Comparison of ENCODE assay signal across 12 cellular contexts in the genomic region with DNA sequence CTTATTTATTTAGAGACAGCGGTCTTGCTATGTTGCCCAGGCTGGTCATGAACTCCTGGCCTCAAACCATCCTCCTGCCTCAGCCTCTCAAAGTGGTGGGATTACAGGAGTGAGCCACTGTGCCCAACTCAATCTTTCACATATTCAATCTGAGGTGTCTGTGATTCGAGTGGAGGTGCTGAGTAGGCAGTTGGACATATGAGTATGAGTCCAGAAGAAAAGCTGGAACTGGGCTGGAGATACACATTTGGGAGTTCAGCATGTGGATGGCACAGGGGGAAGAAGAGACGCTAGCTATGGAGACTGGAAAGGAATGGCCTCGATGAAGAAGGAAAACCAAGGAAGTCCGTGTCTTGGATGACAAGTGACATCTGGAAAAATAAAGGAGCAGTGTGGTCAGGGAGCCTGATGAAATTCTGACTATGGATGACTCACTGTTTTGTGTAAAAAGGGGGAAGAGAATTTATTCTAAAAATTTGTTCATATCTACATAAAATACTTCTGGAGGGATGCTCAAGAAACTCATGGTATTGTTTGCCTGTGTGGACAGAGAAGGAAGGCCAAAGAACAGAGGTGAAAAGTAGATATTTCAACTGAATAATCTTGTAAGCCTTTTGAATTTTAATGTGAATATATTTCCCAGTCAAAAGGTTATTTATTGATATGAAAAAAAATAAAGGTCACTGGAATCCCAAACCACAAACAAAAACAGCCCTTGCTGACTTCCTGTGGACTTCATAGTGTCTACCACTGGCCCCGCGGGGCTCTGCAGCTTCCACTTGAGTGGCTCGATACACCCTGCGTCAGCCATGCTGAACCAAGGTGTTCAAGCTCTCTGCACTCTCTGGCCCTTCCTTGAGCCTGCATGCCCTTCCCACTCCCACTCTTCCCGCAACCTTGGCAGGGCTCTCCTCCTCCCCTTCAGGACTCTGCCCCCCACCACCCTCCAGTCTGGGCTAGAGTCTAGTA. TPM values are rescaled to one million over a fixed set of nuclear protein-coding genes. Genes with fewer than 3 reads are reported as not detected.
A peak's percentile ranks its signal among the peaks of the same experiment; 100 is the strongest.
DNase-seq lines count a peak whose midpoint lies in the region; ATAC-seq, FAIRE-seq and TF ChIP-seq lines count a peak whose summit lies in the region.
"Had no signal": no experiment of that assay in that cellular context is flagged by ENCODE, and none has a peak within 500 bp of the region (broad histone marks: within the 10 kb centered on the region; RNA-seq: fewer than 3 reads in every experiment).

No MANE protein-coding gene starts in this region.

- no peaks in the 10 kb centered on the region for H3K9me3 ChIP-seq in CD8-positive, alpha-beta memory T cell (ENCODE audit: low read length)
- H3K9me3 ChIP-seq in K562 (replicated peaks; ENCODE audit: control insufficient read depth, insufficient read depth, low read depth, low read length) = no peaks in the 10 kb centered on the region
- H3K9me3 ChIP-seq in naive thymus-derived CD4-positive, alpha-beta T cell (ENCODE audit: control insufficient read depth in 2 of 3, low read length in 3 of 3) = no peaks in the 10 kb centered on the region
- H3K9me3 ChIP-seq: esophagus muscularis mucosa had no signal

- H3K4me1 Mint-ChIP-seq in CD8-positive, alpha-beta memory T cell = peaks cover 30 to 50% (median 41%) of the 10 kb centered on the region in 3 donors
- peaks cover 37 to 56% (median 46%) of the 10 kb centered on the region in 7 donors for H3K4me1 Mint-ChIP-seq in naive thymus-derived CD4-positive, alpha-beta T cell

- no peak for FAIRE-seq in K562 (lab: Jason Lieb, UNC)

- H3K9me3 Mint-ChIP-seq in CD8-positive, alpha-beta memory T cell = no peaks in the 10 kb centered on the region
- H3K9me3 Mint-ChIP-seq in naive thymus-derived CD4-positive, alpha-beta T cell = peaks cover 0 to 2% (median 0%) of the 10 kb centered on the region in 11 donors
- H3K9me3 Mint-ChIP-seq: activated naive CD8-positive, alpha-beta T cell treated with anti-CD3 and anti-CD28 coated beads, Interleukin-2, amount 10 ng/mL, durations not matched to agents 7 days and 5 days had no signal

- no peaks in the 10 kb centered on the region for H4K20me1 ChIP-seq in K562 (replicated peaks; ENCODE audit: control insufficient read depth, insufficient read depth, low read length)

- CTCF ChIA-PET in CD8-positive, alpha-beta memory T cell (lab: Charles Lee) = no interaction called here
- CTCF ChIA-PET in K562 (lab: Yijun Ruan, JAX; ENCODE audit: low intra/inter-chr PET ratio) = no interaction called here
- CTCF ChIA-PET in naive thymus-derived CD4-positive, alpha-beta T cell (lab: Charles Lee) = interaction anchor here (0.5 to 0.6 kb wide), 3 partner anchors 55 to 472 kb away, joined by 3 to 5 read pairs (median 4); no protein-coding TSS in a partner anchor

- H3K27me3 Mint-ChIP-seq in CD8-positive, alpha-beta memory T cell = peaks cover 0 to 3% of the 10 kb centered on the region in 2 donors
- no peaks in the 10 kb centered on the region for H3K27me3 Mint-ChIP-seq in naive thymus-derived CD4-positive, alpha-beta T cell
- H3K27me3 Mint-ChIP-seq: activated naive CD8-positive, alpha-beta T cell treated with anti-CD3 and anti-CD28 coated beads, Interleukin-2, amount 10 ng/mL, durations not matched to agents 7 days and 5 days had no signal

- peaks cover 0 to 2% (median 0%) of the 10 kb centered on the region in 3 donors for H3K36me3 Mint-ChIP-seq in CD8-positive, alpha-beta memory T cell
- H3K36me3 Mint-ChIP-seq in naive thymus-derived CD4-positive, alpha-beta T cell = peaks cover 0 to 3% (median 0%) of the 10 kb centered on the region in 5 donors
- H3K36me3 Mint-ChIP-seq: activated naive CD8-positive, alpha-beta T cell treated with anti-CD3 and anti-CD28 coated beads, Interleukin-2, amount 10 ng/mL, durations not matched to agents 7 days and 5 days had no signal

- H3K4me2 ChIP-seq in K562 (ENCODE audit: insufficient read depth, low read length) = no peak overlapping the region

- intact Hi-C loops in K562 (cut with micrococcal nuclease) = loop anchor here (2.0 kb wide), 1 partner anchor 186 kb away; a partner anchor contains a TSS
- intact Hi-C loops in naive thymus-derived CD4-positive, alpha-beta T cell (cut with micrococcal nuclease) = no loop called here

- POLR2A ChIA-PET in CD8-positive, alpha-beta memory T cell (lab: Charles Lee) = no interaction called here
- POLR2A ChIA-PET in K562 (lab: Yijun Ruan, JAX) = interaction anchor here (1.0 to 1.4 kb wide), 2 partner anchors 12 to 13 kb away, joined by 3 to 4 read pairs; no protein-coding TSS in a partner anchor
- POLR2A ChIA-PET in naive thymus-derived CD4-positive, alpha-beta T cell (lab: Charles Lee) = no interaction called here

- no peak overlapping the region for H3K27ac ChIP-seq in CD8-positive, alpha-beta memory T cell (ENCODE audit: low read depth, low read length)
- H3K27ac ChIP-seq in K562 (ENCODE audit: extremely low read depth, low read depth, low read length) = no peak overlapping the region
- H3K27ac ChIP-seq in naive thymus-derived CD4-positive, alpha-beta T cell (ENCODE audit: low read depth, low read length) = no peak overlapping the region
- H3K27ac ChIP-seq: esophagus muscularis mucosa had no signal

- H3K4me3 ChIP-seq in CD8-positive, alpha-beta memory T cell (ENCODE audit: low read length) = no peak overlapping the region
- no peak overlapping the region for H3K4me3 ChIP-seq in K562
- H3K4me3 ChIP-seq in naive thymus-derived CD4-positive, alpha-beta T cell (ENCODE audit: low read length) = no peak overlapping the region
- H3K4me3 ChIP-seq: esophagus muscularis mucosa had no signal

- no peak for DNase-seq in CD8-positive, alpha-beta memory T cell
- peak; percentile 61 for DNase-seq in M059J (ENCODE audit: low read depth)
- no peak for DNase-seq in K562 (ENCODE audit: extremely low read depth in 1 of 4, low spot score in 3 of 4)
- DNase-seq in naive thymus-derived CD4-positive, alpha-beta T cell = no peak
- no peak for DNase-seq in activated CD4-positive, alpha-beta T cell treated with anti-CD3 and anti-CD28 coated beads for 48 hours
- no peak for DNase-seq in activated CD4-positive, alpha-beta T cell treated with anti-CD3 and anti-CD28 coated beads for 1 hour
- no peak for DNase-seq in putamen (ENCODE audit: low spot score)
- DNase-seq: activated naive CD8-positive, alpha-beta T cell treated with anti-CD3 and anti-CD28 coated beads, Interleukin-2, amount 10 ng/mL, durations not matched to agents 7 days and 5 days; stimulated activated CD4-positive, alpha-beta T cell treated with anti-CD3 and anti-CD28 coated beads, Interleukin-4, amount 100 ng/mL, for 4 hours; T-helper 9 cell had no signal

- TF ChIP-seq RAD21 in K562 (CRISPR knock-in tag; conservative IDR thresholded peaks at IDR 0.05 in 1 of 2, IDR thresholded peaks at IDR 0.05 in 1 of 2) = no peak

- ATAC-seq in K562 (no peak), GM18502 (IDR thresholded peaks at IDR 0.05; ENCODE audit: poor library complexity, unreplicated experiment) (no peak)
- ATAC-seq in naive thymus-derived CD4-positive, alpha-beta T cell = no peak

- no peak for TF ChIP-seq EP300 in K562 (IDR thresholded peaks at IDR 0.05; ENCODE audit: low read length)

- no peaks in the 10 kb centered on the region for H3K9me1 ChIP-seq in K562 (ENCODE audit: control insufficient read depth, insufficient read depth, low read length)

- no TSS peak for BruUV-seq in K562 (replicated peaks; lab: Mats Ljungman, UMichigan)

- TF ChIP-seq POLR2A in K562 (conservative IDR thresholded peaks at IDR 0.05) = no peak

- in situ Hi-C loops in K562 (cut with MboI) = no loop called here

- H3K27me3 ChIP-seq in CD8-positive, alpha-beta memory T cell (ENCODE audit: insufficient read depth, low read length, poor library complexity, severe bottlenecking) = no peaks in the 10 kb centered on the region
- H3K27me3 ChIP-seq in K562 (ENCODE audit: control insufficient read depth in 2 of 2, insufficient read depth in 2 of 2, low read length in 2 of 2) = no peaks in the 10 kb centered on the region
- no peaks in the 10 kb centered on the region for H3K27me3 ChIP-seq in naive thymus-derived CD4-positive, alpha-beta T cell (ENCODE audit: control insufficient read depth in 2 of 2, insufficient read depth in 2 of 2, low read length in 2 of 2)
- H3K27me3 ChIP-seq: esophagus muscularis mucosa had no signal

- peak overlapping the region in 2 of 7 donors; percentile 37 to 66 for H3K4me3 Mint-ChIP-seq in CD8-positive, alpha-beta memory T cell
- H3K4me3 Mint-ChIP-seq in naive thymus-derived CD4-positive, alpha-beta T cell = peak overlapping the region in 1 of 10 donors; percentile 9
- H3K4me3 Mint-ChIP-seq: activated naive CD8-positive, alpha-beta T cell treated with anti-CD3 and anti-CD28 coated beads, Interleukin-2, amount 10 ng/mL, durations not matched to agents 7 days and 5 days had no signal

- TF ChIP-seq CTCF in K562 (IDR thresholded peaks at IDR 0.05 in 2 of 3, conservative IDR thresholded peaks at IDR 0.05 in 1 of 3; ENCODE audit: insufficient read depth in 2 of 3, low read depth in 1 of 3, low read length in 3 of 3) = no peak

- H3K27ac Mint-ChIP-seq in CD8-positive, alpha-beta memory T cell = peak overlapping the region; percentile 7 to 87 (median 44)
- peak overlapping the region in 6 of 9 donors; percentile 4 to 75 (median 42) for H3K27ac Mint-ChIP-seq in naive thymus-derived CD4-positive, alpha-beta T cell
- H3K27ac Mint-ChIP-seq: activated naive CD8-positive, alpha-beta T cell treated with anti-CD3 and anti-CD28 coated beads, Interleukin-2, amount 10 ng/mL, durations not matched to agents 7 days and 5 days had no signal

- WGBS in K562 (ENCODE audit: insufficient coverage, low coverage, missing lambda C conversion rate) = 46% methylated on average over 9 of the region's 10 CpGs

- no peaks in the 10 kb centered on the region for H3K79me2 ChIP-seq in K562 (ENCODE audit: control insufficient read depth, insufficient read depth, low read length)

- no peaks in the 10 kb centered on the region for H3K36me3 ChIP-seq in CD8-positive, alpha-beta memory T cell (ENCODE audit: insufficient read depth, low read length)
- H3K36me3 ChIP-seq in K562 (ENCODE audit: control insufficient read depth, insufficient read depth, low read length) = no peaks in the 10 kb centered on the region; the same call in 2 of the 3 replicates
- no peaks in the 10 kb centered on the region for H3K36me3 ChIP-seq in naive thymus-derived CD4-positive, alpha-beta T cell (ENCODE audit: control insufficient read depth in 2 of 3, insufficient read depth in 3 of 3, low read length in 3 of 3)
- H3K36me3 ChIP-seq: esophagus muscularis mucosa had no signal

- no peak overlapping the region; the same call in 1 of the 2 replicates for H2AFZ ChIP-seq in K562 (ENCODE audit: low read depth, low read length)

- peaks cover 35% of the 10 kb centered on the region for H3K4me1 ChIP-seq in CD8-positive, alpha-beta memory T cell (ENCODE audit: insufficient read depth, low read length)
- peaks cover 0 to 29% of the 10 kb centered on the region in 2 experiments; a peak in 4 of 5 replicates for H3K4me1 ChIP-seq in K562 (replicated peaks in 1 of 2; ENCODE audit: control insufficient read depth in 2 of 2, insufficient read depth in 2 of 2, low read length in 2 of 2)
- H3K4me1 ChIP-seq in naive thymus-derived CD4-positive, alpha-beta T cell (ENCODE audit: control insufficient read depth in 2 of 2, insufficient read depth in 2 of 2, low read length in 2 of 2) = peaks cover 11 to 25% of the 10 kb centered on the region in 2 donors

- no peak overlapping the region for H3K9ac ChIP-seq in K562 (ENCODE audit: insufficient read depth in 1 of 2, low read depth in 2 of 2, low read length in 2 of 2)

RNA-seq across cellular contexts. Expression of a gene that starts 8.9 kb away (rescaled TPM):
- 10 to 100 TPM; 58.8 to 63.7 TPM for total RNA-seq in CD8-positive, alpha-beta memory T cell
- polyA plus RNA-seq in CD8-positive, alpha-beta memory T cell = 61.4 TPM
- total RNA-seq in M059J (2014; rRNA removed; shearing (Covaris generic)) = 39.8 and 51.4 TPM in 2 replicates
- total RNA-seq in K562 (2011; cell fraction: chromatin; rRNA removed; ENCODE audit: low replicate concordance) = 12.4 and 32.0 TPM in 2 replicates
- total RNA-seq in K562 (2011; cell fraction: nucleolus; rRNA removed) = 6.5 and 7.2 TPM in 2 replicates
- total RNA-seq in K562 (2011; cell fraction: nucleoplasm; rRNA removed) = 15.5 and 30.9 TPM in 2 replicates
- total RNA-seq in K562 (2014; rRNA removed) (25.2 and 27.8 TPM in 2 replicates), K562 (2014; rRNA removed; fragmentation: Illumina TruSeq; extraction: Trizol) (42.9 and 47.0 TPM in 2 replicates), K562 (2015; rRNA removed; fragmentation: Illumina TruSeq; extraction: Trizol) (39.2 and 40.5 TPM in 2 replicates), K562 (2021) (32.9 and 33.2 TPM in 2 replicates)
- polyA plus RNA-seq in K562 (2011; rRNA removed) (39.3 and 57.4 TPM in 2 replicates), K562 (2014; fragmentation: Illumina TruSeq; extraction: Trizol) (45.8 and 58.1 TPM in 2 replicates), K562 (2014; fragmentation: Nextera tagmentation; extraction: Ambion mirVana) (10 to 100 TPM; 37.6 to 46.8 TPM), K562 (2014; rRNA removed) (35.7 and 42.9 TPM in 2 replicates)
- polyA plus RNA-seq in K562 (2011; cell fraction: cytosol; rRNA removed) = 16.1 and 28.4 TPM in 2 replicates
- 21.6 and 26.4 TPM in 2 replicates for polyA plus RNA-seq in K562 (2011; cell fraction: nucleus; rRNA removed)
- 33.7 and 49.1 TPM in 2 replicates for polyA plus RNA-seq in K562 (2012)
- polyA minus RNA-seq in K562 (2011; rRNA and poly(A)+ RNA removed) = 38.7 and 44.6 TPM in 2 replicates
- polyA minus RNA-seq in K562 (2011; cell fraction: cytosol; rRNA and poly(A)+ RNA removed) = 16.6 and 19.8 TPM in 2 replicates
- polyA minus RNA-seq in K562 (2011; cell fraction: nucleus; rRNA and poly(A)+ RNA removed) = 11.7 and 15.2 TPM in 2 replicates
- total RNA-seq in naive thymus-derived CD4-positive, alpha-beta T cell = 100 to 1,000 TPM in 1 of 5 experiments, 10 to 100 TPM in 4; 52.5 to 151 (median 63.4) TPM
- 10 to 100 TPM; 80.9 to 82.9 TPM for polyA plus RNA-seq in naive thymus-derived CD4-positive, alpha-beta T cell

RNA-seq across cellular contexts. Expression of a gene that starts 48.2 kb away (rescaled TPM):
- under 1 TPM; 0.09 to 0.40 TPM for total RNA-seq in CD8-positive, alpha-beta memory T cell
- polyA plus RNA-seq in CD8-positive, alpha-beta memory T cell = not detected
- not detected in 2 replicates for total RNA-seq in M059J (2014; rRNA removed; shearing (Covaris generic))
- total RNA-seq in K562 (2011; cell fraction: chromatin; rRNA removed; ENCODE audit: low replicate concordance) = 0.90 and 1.3 TPM in 2 replicates
- total RNA-seq in K562 (2011; cell fraction: nucleolus; rRNA removed) = not detected in 2 replicates
- total RNA-seq in K562 (2011; cell fraction: nucleoplasm; rRNA removed) = 2.4 TPM in 1 of 2 replicates, not detected in the other
- total RNA-seq in K562 (2014; rRNA removed) = not detected in 2 replicates
- not detected in 2 replicates for total RNA-seq in K562 (2014; rRNA removed; fragmentation: Illumina TruSeq; extraction: Trizol)
- total RNA-seq in K562 (2015; rRNA removed; fragmentation: Illumina TruSeq; extraction: Trizol) = 0.04 TPM in 1 of 2 replicates, not detected in the other
- total RNA-seq in K562 (2021) = 0.20 TPM in 1 of 2 replicates, not detected in the other
- 0.03 and 0.36 TPM in 2 replicates for polyA plus RNA-seq in K562 (2011; rRNA removed)
- polyA plus RNA-seq in K562 (2011; cell fraction: cytosol; rRNA removed) = 0.03 TPM in 1 of 2 replicates, not detected in the other
- polyA plus RNA-seq in K562 (2011; cell fraction: nucleus; rRNA removed) = 0.34 and 0.76 TPM in 2 replicates
- 0.09 and 0.12 TPM in 2 replicates for polyA plus RNA-seq in K562 (2012)
- polyA plus RNA-seq in K562 (2014; fragmentation: Illumina TruSeq; extraction: Trizol) = 0.03 and 0.04 TPM in 2 replicates
- not detected for polyA plus RNA-seq in K562 (2014; fragmentation: Nextera tagmentation; extraction: Ambion mirVana)
- 0.28 TPM in 1 of 2 replicates, not detected in the other for polyA plus RNA-seq in K562 (2014; rRNA removed)
- not detected in 2 replicates for polyA minus RNA-seq in K562 (2011; rRNA and poly(A)+ RNA removed)
- not detected in 2 replicates for polyA minus RNA-seq in K562 (2011; cell fraction: cytosol; rRNA and poly(A)+ RNA removed)
- polyA minus RNA-seq in K562 (2011; cell fraction: nucleus; rRNA and poly(A)+ RNA removed) = not detected in 2 replicates
- 1 to 10 TPM in 3 of 5 experiments, under 1 TPM in 2; 0.24 to 7.0 (median 1.1) TPM for total RNA-seq in naive thymus-derived CD4-positive, alpha-beta T cell
- polyA plus RNA-seq in naive thymus-derived CD4-positive, alpha-beta T cell = not detected
